In genomic region chr19:22623841-22624221, GRCh38 we compare ENCODE assay signal across 26 cellular contexts. TPM values are rescaled to one million over a fixed set of nuclear protein-coding genes. Genes with fewer than 3 reads are reported as not detected.
DNase-seq lines count a peak whose midpoint lies in the region; ATAC-seq and TF ChIP-seq lines count a peak whose summit lies in the region.
"Had no signal": no experiment of that assay in that cellular context is flagged by ENCODE, and none has a peak within 500 bp of the region (broad histone marks: within the 10 kb centered on the region; RNA-seq: fewer than 3 reads in every experiment).

No MANE protein-coding gene starts in this region.

- H3K36me3 ChIP-seq in right atrium auricular region (no peaks in the 10 kb centered on the region), osteoblast (ENCODE audit: insufficient read depth, low read length) (no peaks in the 10 kb centered on the region), thoracic aorta (no peaks in the 10 kb centered on the region), Karpas-422 (ENCODE audit: insufficient read depth, low read length) (no peaks in the 10 kb centered on the region)
- H3K36me3 ChIP-seq: HAP-1 had no signal

- intact Hi-C loops in left ventricle myocardium superior (cut with micrococcal nuclease), result no loop called here

- H3K27me3 ChIP-seq in right atrium auricular region (no peaks in the 10 kb centered on the region), osteoblast (ENCODE audit: insufficient read depth, low read length) (no peaks in the 10 kb centered on the region), thoracic aorta (replicated peaks; ENCODE audit: insufficient read depth) (no peaks in the 10 kb centered on the region), Karpas-422 (ENCODE audit: low read length) (no peaks in the 10 kb centered on the region)

- no peaks in the 10 kb centered on the region for H4K20me1 ChIP-seq in osteoblast (ENCODE audit: insufficient read depth, low read length)
- H4K20me1 ChIP-seq in Karpas-422 (ENCODE audit: insufficient read depth, low read depth, low read length), result no peaks in the 10 kb centered on the region

- peaks cover 0 to 10% of the 10 kb centered on the region in 2 donors for H3K4me1 ChIP-seq in right atrium auricular region
- H3K4me1 ChIP-seq in osteoblast (ENCODE audit: insufficient read depth, low read length), result no peaks in the 10 kb centered on the region
- H3K4me1 ChIP-seq in thoracic aorta (ENCODE audit: control insufficient read depth in 1 of 2, low read depth in 2 of 2), result no peaks in the 10 kb centered on the region
- no peaks in the 10 kb centered on the region for H3K4me1 ChIP-seq in Karpas-422 (ENCODE audit: low read length)
- H3K4me1 ChIP-seq: HAP-1 had no signal

- DNase-seq in right atrium auricular region (ENCODE audit: low spot score) (peak; percentile 53), left ventricle myocardium superior (no peak), osteoblast (ENCODE audit: insufficient read length, low spot score, missing footprints) (peak; percentile 26), thoracic aorta (ENCODE audit: low spot score) (no peak), NCI-H2029 treated with DMSO at 0.1 percent for 48 hours (lab: John Stamatoyannopoulos, UW) (no peak), NCI-H748 treated with DMSO at 0.1 percent for 48 hours (lab: John Stamatoyannopoulos, UW) (no peak), Karpas-422 (no peak)
- DNase-seq: AML-193; C1 segment of cervical spinal cord; CD8-positive, alpha-beta T cell; DND-41; NCI-H1092; NCI-H1436; NCI-H187 treated with DMSO at 0.1 percent for 48 hours; NCI-H345; NCI-H524; NCI-H82; SIG-M5 had no signal

- TF ChIP-seq CTCF in right atrium auricular region (IDR thresholded peaks at IDR 0.05) (no peak), osteoblast (IDR thresholded peaks at IDR 0.05; ENCODE audit: extremely low read depth, low read depth, low read length) (no peak), thoracic aorta (IDR thresholded peaks at IDR 0.05) (no peak)

- H3K27ac ChIP-seq in right atrium auricular region (no peak overlapping the region), osteoblast (ENCODE audit: low read depth, low read length) (no peak overlapping the region), thoracic aorta (no peak overlapping the region), Karpas-422 (ENCODE audit: low read length) (no peak overlapping the region)
- H3K27ac ChIP-seq: HL-60 had no signal

- no peak overlapping the region for H3K9ac ChIP-seq in Karpas-422 (ENCODE audit: low read length)

- H2AFZ ChIP-seq in osteoblast (ENCODE audit: low read length) (no peak overlapping the region), Karpas-422 (ENCODE audit: low read length) (no peak overlapping the region)
- H2AFZ ChIP-seq: GM23338 had no signal

- H3K4me2 ChIP-seq in osteoblast (ENCODE audit: insufficient read depth, low read length) (no peak overlapping the region), Karpas-422 (ENCODE audit: low read depth, low read length, poor library complexity, severe bottlenecking) (no peak overlapping the region)
- H3K4me2 ChIP-seq: GM23338 had no signal

- no peaks in the 10 kb centered on the region for H3K9me2 ChIP-seq in Karpas-422 (replicated peaks; ENCODE audit: insufficient read depth, low read length)

- ATAC-seq in left ventricle myocardium superior, result no peak
- ATAC-seq in thoracic aorta (ENCODE audit: insufficient number of reproducible peaks, low FRiP score, low read depth), result no peak
- ATAC-seq: CD8-positive, alpha-beta T cell; GM12878; GM23338; HepG2; K562; Panc1 had no signal

- H3K4me3 ChIP-seq in right atrium auricular region (no peak overlapping the region), osteoblast (ENCODE audit: insufficient read depth, low read length) (no peak overlapping the region), thoracic aorta (peak overlapping the region; percentile 61), Karpas-422 (ENCODE audit: low read length) (no peak overlapping the region)
- H3K4me3 ChIP-seq: GM12878, GM23338, HAP-1, K562 had no signal

- H3K79me2 ChIP-seq in osteoblast (ENCODE audit: insufficient read depth, low read length), result no peaks in the 10 kb centered on the region
- H3K79me2 ChIP-seq in Karpas-422 (ENCODE audit: low read length), result no peaks in the 10 kb centered on the region

- no peaks in the 10 kb centered on the region for H3K9me3 ChIP-seq in right atrium auricular region
- H3K9me3 ChIP-seq in osteoblast (ENCODE audit: low read depth, low read length), result no peaks in the 10 kb centered on the region
- no peaks in the 10 kb centered on the region for H3K9me3 ChIP-seq in thoracic aorta
- H3K9me3 ChIP-seq in Karpas-422 (ENCODE audit: low read length), result peaks cover 29% of the 10 kb centered on the region
- H3K9me3 ChIP-seq: HAP-1 had no signal

RNA-seq across cellular contexts. Expression of gene ZNF492, which starts 10.3 kb away (rescaled TPM):
- under 1 TPM; 0.08 to 0.19 TPM for total RNA-seq in right atrium auricular region
- 0.12 TPM for total RNA-seq in left ventricle myocardium superior
- 0.29 and 0.36 TPM in 2 replicates for total RNA-seq in osteoblast
- total RNA-seq in thoracic aorta, result not detected
- not detected in 2 replicates for total RNA-seq in Karpas-422 (2014; rRNA removed; shearing (Covaris generic); ENCODE audit: low replicate concordance)
- total RNA-seq: GM12878, HepG2, HT-29 had no signal

Comparison
In these comparisons a context has a peak if more than half of its experiments do, and no peak if none do; other contexts are left out.
1. DNase-seq: peak in right atrium auricular region (single experiment) and osteoblast (single experiment); none in left ventricle myocardium superior (single experiment), thoracic aorta (single experiment), NCI-H2029 treated with DMSO at 0.1 percent for 48 hours (single experiment), NCI-H748 treated with DMSO at 0.1 percent for 48 hours (single experiment) and Karpas-422 (single experiment).